ENCODE assay signal across 21 cellular contexts in the genomic region with DNA sequence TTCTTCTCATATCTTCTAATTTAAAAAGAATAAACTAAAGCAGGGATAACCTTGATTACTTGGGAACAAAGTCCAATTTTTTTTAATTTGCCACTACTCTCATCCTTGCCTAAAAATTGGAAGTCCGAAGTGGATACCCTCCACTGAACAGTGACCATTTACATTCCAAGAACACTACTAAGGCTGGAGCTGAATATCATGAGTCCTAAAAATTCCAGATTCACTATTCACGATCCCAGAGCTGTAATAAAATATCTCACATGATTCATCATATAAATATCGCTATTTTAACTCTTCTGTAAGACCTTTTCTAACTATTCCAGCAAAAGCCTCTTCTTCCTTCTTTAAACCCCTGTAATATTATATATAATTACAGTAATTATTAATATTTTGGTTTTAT. TPM values are rescaled to one million over a fixed set of nuclear protein-coding genes. Genes with fewer than 3 reads are reported as not detected.
DNase-seq lines count a peak whose midpoint lies in the region; ATAC-seq and TF ChIP-seq lines count a peak whose summit lies in the region.
"Had no signal": no experiment of that assay in that cellular context is flagged by ENCODE, and none has a peak within 500 bp of the region (broad histone marks: within the 10 kb centered on the region; RNA-seq: fewer than 3 reads in every experiment).

No MANE protein-coding gene starts in this region.

- WGBS in mammary epithelial cell (ENCODE audit: low coverage, missing lambda C conversion rate), result 67% methylated on average over 3 of the region's 3 CpGs
- 100% methylated on average over 1 of the region's 3 CpGs; no CpG with 5 or more reads in 1 of the 2 donors for WGBS in neuronal stem cell (ENCODE audit: extremely low coverage in 2 of 2, insufficient read length in 2 of 2, insufficient replicate concordance in 1 of 2), 2 donors

- H4K91ac ChIP-seq in neuronal stem cell (ENCODE audit: low read depth, low read length, poor library complexity), result no peak overlapping the region

- H3K4me2 ChIP-seq in mammary epithelial cell (ENCODE audit: insufficient read depth, low read depth, low read length) (no peak overlapping the region), neuronal stem cell (ENCODE audit: insufficient read depth, low read length, poor library complexity, severe bottlenecking) (no peak overlapping the region)

- no peak overlapping the region for H2BK120ac ChIP-seq in neuronal stem cell (ENCODE audit: low read depth, low read length)

- CTCF ChIA-PET in mammary epithelial cell (lab: Charles Lee; ENCODE audit: low non-redundant PET), result no interaction called here
- CTCF ChIA-PET in activated CD8-positive, alpha-beta memory T cell treated with anti-CD3 and anti-CD28 coated beads, Interleukin-2, amount 10 ng/mL, durations not matched to agents 7 days and 5 days (lab: Charles Lee), result no interaction called here

- H3K18ac ChIP-seq in neuronal stem cell (ENCODE audit: low read length), result no peak overlapping the region

- no TSS peak for BruUV-seq in mammary epithelial cell (replicated peaks; lab: Mats Ljungman, UMichigan)

- H3K4me3 Mint-ChIP-seq in activated CD8-positive, alpha-beta memory T cell treated with anti-CD3 and anti-CD28 coated beads, Interleukin-2, amount 10 ng/mL, durations not matched to agents 7 days and 5 days, result no peak overlapping the region
- H3K4me3 Mint-ChIP-seq: activated CD8-positive, alpha-beta T cell treated with anti-CD3 and anti-CD28 coated beads for 36 hours; activated T-helper 17 cell treated with anti-CD3 and anti-CD28 coated beads, Interleukin-2, amount 50 U/mL, for 72 hours; CD4-positive, CD25-positive, alpha-beta regulatory T cell had no signal

- H3K27me3 ChIP-seq in RWPE2 (ENCODE audit: insufficient read depth, poor library complexity, severe bottlenecking) (no peaks in the 10 kb centered on the region), mammary epithelial cell (ENCODE audit: insufficient read depth, low read length) (no peaks in the 10 kb centered on the region), neuronal stem cell (ENCODE audit: control insufficient read depth in 3 of 3, insufficient read depth in 3 of 3, low read depth in 1 of 3, low read length in 3 of 3) (no peaks in the 10 kb centered on the region)
- H3K27me3 ChIP-seq: adrenal gland, MG63 had no signal

- H3K4me1 ChIP-seq in RWPE2 (ENCODE audit: insufficient read depth, poor library complexity, severe bottlenecking), result no peaks in the 10 kb centered on the region
- H3K4me1 ChIP-seq in mammary epithelial cell (ENCODE audit: insufficient read depth, low read length), result no peaks in the 10 kb centered on the region
- no peaks in the 10 kb centered on the region for H3K4me1 ChIP-seq in neuronal stem cell (ENCODE audit: control insufficient read depth in 2 of 2, insufficient read depth in 1 of 2, low read depth in 1 of 2, low read length in 2 of 2)
- H3K4me1 ChIP-seq: adrenal gland had no signal

- intact Hi-C loops in mammary epithelial cell (cut with micrococcal nuclease), result no loop called here

- H3K4me1 Mint-ChIP-seq in activated CD8-positive, alpha-beta memory T cell treated with anti-CD3 and anti-CD28 coated beads, Interleukin-2, amount 10 ng/mL, durations not matched to agents 7 days and 5 days, result no peaks in the 10 kb centered on the region
- H3K4me1 Mint-ChIP-seq: CD4-positive, CD25-positive, alpha-beta regulatory T cell had no signal

- no peak overlapping the region for H2AFZ ChIP-seq in mammary epithelial cell (ENCODE audit: low read depth, low read length)
- H2AFZ ChIP-seq in neuronal stem cell (ENCODE audit: low read length), result no peak overlapping the region

- H2BK5ac ChIP-seq in neuronal stem cell (ENCODE audit: low read length), result no peak overlapping the region

- H3K79me2 ChIP-seq in mammary epithelial cell (ENCODE audit: insufficient read depth, low read length), result no peaks in the 10 kb centered on the region

- no peak overlapping the region for H4K8ac ChIP-seq in neuronal stem cell (ENCODE audit: low read depth, low read length)

- H3K9me3 Mint-ChIP-seq in activated CD8-positive, alpha-beta memory T cell treated with anti-CD3 and anti-CD28 coated beads, Interleukin-2, amount 10 ng/mL, durations not matched to agents 7 days and 5 days (ENCODE audit: low read depth), result no peaks in the 10 kb centered on the region
- H3K9me3 Mint-ChIP-seq: activated CD8-positive, alpha-beta T cell treated with anti-CD3 and anti-CD28 coated beads for 36 hours had no signal

- no peaks in the 10 kb centered on the region for H3K9me3 ChIP-seq in RWPE2 (ENCODE audit: severe bottlenecking)
- no peaks in the 10 kb centered on the region for H3K9me3 ChIP-seq in mammary epithelial cell (replicated peaks; ENCODE audit: insufficient read depth, low read length)
- H3K9me3 ChIP-seq in neuronal stem cell (replicated peaks in 1 of 2; ENCODE audit: control insufficient read depth in 2 of 2, insufficient read depth in 1 of 2, low read depth in 1 of 2, low read length in 2 of 2), result peaks cover 0 to 6% of the 10 kb centered on the region in 2 donors
- H3K9me3 ChIP-seq: adrenal gland had no signal

- H2BK15ac ChIP-seq in neuronal stem cell (ENCODE audit: low read length), result no peak overlapping the region

- no peak overlapping the region for H3K27ac Mint-ChIP-seq in activated CD8-positive, alpha-beta memory T cell treated with anti-CD3 and anti-CD28 coated beads, Interleukin-2, amount 10 ng/mL, durations not matched to agents 7 days and 5 days
- H3K27ac Mint-ChIP-seq: activated CD8-positive, alpha-beta T cell treated with anti-CD3 and anti-CD28 coated beads for 36 hours; activated T-helper 17 cell treated with anti-CD3 and anti-CD28 coated beads, Interleukin-2, amount 50 U/mL, for 72 hours; CD4-positive, CD25-positive, alpha-beta regulatory T cell; progenitor cell of endocrine pancreas had no signal

- H3K79me1 ChIP-seq in neuronal stem cell (ENCODE audit: low read depth, low read length), result no peaks in the 10 kb centered on the region

- no peaks in the 10 kb centered on the region for H4K20me1 ChIP-seq in mammary epithelial cell (ENCODE audit: insufficient read depth, low read length)

- H3K27ac ChIP-seq in RWPE2 (ENCODE audit: poor library complexity, severe bottlenecking), result no peak overlapping the region
- H3K27ac ChIP-seq in mammary epithelial cell (ENCODE audit: insufficient read depth, low read depth, low read length), result no peak overlapping the region
- H3K27ac ChIP-seq in neuronal stem cell (replicated peaks; ENCODE audit: low read length), result no peak overlapping the region
- H3K27ac ChIP-seq: adrenal gland, epithelial cell of prostate had no signal

- peak; percentile 87 for DNase-seq in EL
- DNase-seq in RWPE2 (ENCODE audit: low spot score), result no peak
- peak; percentile 56 for DNase-seq in fibroblast of gingiva (ENCODE audit: low read depth)
- peak; percentile 89 for DNase-seq in renal cortical epithelial cell (ENCODE audit: low read depth)
- DNase-seq in mammary epithelial cell, result no peak
- DNase-seq in activated CD8-positive, alpha-beta memory T cell treated with anti-CD3 and anti-CD28 coated beads, Interleukin-2, amount 10 ng/mL, durations not matched to agents 7 days and 5 days, result no peak
- no peak for DNase-seq in neuronal stem cell (ENCODE audit: low spot score)
- DNase-seq: activated CD8-positive, alpha-beta T cell treated with anti-CD3 and anti-CD28 coated beads for 36 hours; adrenal gland; CD4-positive, CD25-positive, alpha-beta regulatory T cell; cortex of kidney; DMS79; hippocampal formation; MG63; NCI-H1930; NCI-H510A treated with DMSO at 0.1 percent for 48 hours; OCI-M1 had no signal

- dilution Hi-C loops in mammary epithelial cell (cut with HindIII; ENCODE audit: low sequenced_read_pairs), result no loop called here

- in situ Hi-C loops in mammary epithelial cell (cut with MboI; ENCODE audit: low sequenced_read_pairs in 2 of 2), result no loop called here

- no peak overlapping the region for H3K23ac ChIP-seq in neuronal stem cell (ENCODE audit: low read depth, low read length, poor library complexity)

- no peak overlapping the region for H2AK5ac ChIP-seq in neuronal stem cell (ENCODE audit: low read depth, low read length)

- ATAC-seq in RWPE2 (ENCODE audit: low read depth), result peak; percentile 80
- no peak for ATAC-seq in activated CD8-positive, alpha-beta memory T cell treated with anti-CD3 and anti-CD28 coated beads, Interleukin-2, amount 10 ng/mL, durations not matched to agents 7 days and 5 days
- no peak for ATAC-seq in GM18511 (IDR thresholded peaks at IDR 0.05; ENCODE audit: unreplicated experiment)
- ATAC-seq: activated CD8-positive, alpha-beta T cell treated with anti-CD3 and anti-CD28 coated beads for 36 hours; activated T-helper 17 cell treated with anti-CD3 and anti-CD28 coated beads, Interleukin-2, amount 50 U/mL, for 72 hours had no signal

- H2BK12ac ChIP-seq in neuronal stem cell (ENCODE audit: low read length), result no peak overlapping the region

- H3K9ac ChIP-seq in mammary epithelial cell (ENCODE audit: insufficient read depth, low read length) (no peak overlapping the region), neuronal stem cell (ENCODE audit: low read depth, low read length, poor library complexity) (no peak overlapping the region)

- no peak overlapping the region for H3K4ac ChIP-seq in neuronal stem cell (ENCODE audit: low read length)

- H3K36me3 ChIP-seq in RWPE2 (ENCODE audit: low read depth), result no peaks in the 10 kb centered on the region
- no peaks in the 10 kb centered on the region for H3K36me3 ChIP-seq in mammary epithelial cell (ENCODE audit: insufficient read depth, low read length)
- H3K36me3 ChIP-seq in neuronal stem cell (replicated peaks in 1 of 2; ENCODE audit: control insufficient read depth in 2 of 2, insufficient read depth in 2 of 2, low read length in 2 of 2), result no peaks in the 10 kb centered on the region
- H3K36me3 ChIP-seq: adrenal gland, MG63 had no signal

- no peak for TF ChIP-seq CTCF in RWPE2 (IDR thresholded peaks at IDR 0.05; ENCODE audit: poor library complexity, severe bottlenecking)
- no peak for TF ChIP-seq CTCF in mammary epithelial cell (conservative IDR thresholded peaks at IDR 0.05 in 1 of 2, IDR thresholded peaks at IDR 0.05 in 1 of 2; ENCODE audit: extremely low read depth in 1 of 2, insufficient read depth in 1 of 2, low read depth in 1 of 2, low read length in 2 of 2)

- no peak overlapping the region for H3K14ac ChIP-seq in neuronal stem cell (ENCODE audit: low read length)

- H3K27me3 Mint-ChIP-seq in activated CD8-positive, alpha-beta memory T cell treated with anti-CD3 and anti-CD28 coated beads, Interleukin-2, amount 10 ng/mL, durations not matched to agents 7 days and 5 days, result no peaks in the 10 kb centered on the region
- H3K27me3 Mint-ChIP-seq: activated CD8-positive, alpha-beta T cell treated with anti-CD3 and anti-CD28 coated beads for 36 hours; activated T-helper 17 cell treated with anti-CD3 and anti-CD28 coated beads, Interleukin-2, amount 50 U/mL, for 72 hours; CD4-positive, CD25-positive, alpha-beta regulatory T cell; progenitor cell of endocrine pancreas had no signal

- no peaks in the 10 kb centered on the region for H3K36me3 Mint-ChIP-seq in activated CD8-positive, alpha-beta memory T cell treated with anti-CD3 and anti-CD28 coated beads, Interleukin-2, amount 10 ng/mL, durations not matched to agents 7 days and 5 days
- H3K36me3 Mint-ChIP-seq: CD4-positive, CD25-positive, alpha-beta regulatory T cell had no signal

- H3K4me3 ChIP-seq in RWPE2 (ENCODE audit: severe bottlenecking) (no peak overlapping the region), mammary epithelial cell (replicated peaks in 1 of 3; ENCODE audit: insufficient read depth in 1 of 3, low read depth in 2 of 3, low read length in 3 of 3) (no peak overlapping the region), neuronal stem cell (ENCODE audit: low read length in 2 of 2) (no peak overlapping the region)
- H3K4me3 ChIP-seq: adrenal gland, MG63 had no signal

RNA-seq across cellular contexts. Expression of gene ATPSCKMT, which starts 57.4 kb away (rescaled TPM):
- total RNA-seq in renal cortical epithelial cell (20.7 and 42.2 TPM in 2 replicates), mammary epithelial cell (10 to 100 TPM; 15.7 to 19.2 TPM)
- polyA plus RNA-seq in mammary epithelial cell, result 17.7 TPM
- polyA minus RNA-seq in mammary epithelial cell, result 16.3 TPM
- 10 to 100 TPM; 18.8 to 24.7 TPM for total RNA-seq in activated CD8-positive, alpha-beta memory T cell treated with anti-CD3 and anti-CD28 coated beads, Interleukin-2, amount 10 ng/mL, durations not matched to agents 7 days and 5 days
- polyA plus RNA-seq in neuronal stem cell (2013, experiment 1 of 2), result 9.8 TPM
- polyA plus RNA-seq in neuronal stem cell (2013, experiment 2 of 2), result 9.3 TPM

RNA-seq across cellular contexts. Expression of gene CCT5, which starts 57.8 kb away (rescaled TPM):
- total RNA-seq in renal cortical epithelial cell (519 and 762 TPM in 2 replicates), mammary epithelial cell (100 to 1,000 TPM; 270 to 303 TPM)
- polyA plus RNA-seq in mammary epithelial cell, result 542 TPM
- polyA minus RNA-seq in mammary epithelial cell, result 413 TPM
- 100 to 1,000 TPM; 270 to 342 TPM for total RNA-seq in activated CD8-positive, alpha-beta memory T cell treated with anti-CD3 and anti-CD28 coated beads, Interleukin-2, amount 10 ng/mL, durations not matched to agents 7 days and 5 days
- polyA plus RNA-seq in neuronal stem cell (2013, experiment 1 of 2), result 217 TPM
- 218 TPM for polyA plus RNA-seq in neuronal stem cell (2013, experiment 2 of 2)

Comparison
In these comparisons a context has a peak if more than half of its experiments do, and no peak if none do; other contexts are left out.
1. DNase-seq: peak in EL (single experiment), fibroblast of gingiva (single experiment) and renal cortical epithelial cell (single experiment); none in RWPE2 (single experiment), mammary epithelial cell (single experiment), activated CD8-positive, alpha-beta memory T cell treated with anti-CD3 and anti-CD28 coated beads, Interleukin-2, amount 10 ng/mL, durations not matched to agents 7 days and 5 days (single experiment) and neuronal stem cell (single experiment).